1 cellular context compared by ENCODE assay signal in genomic region chr14:104872469-104873341, GRCh38.
TF ChIP-seq lines count a peak whose summit lies in the region.

No MANE protein-coding gene starts in this region.

TF ChIP-seq in H1, 55 proteins besides CTCF, POLR2A, EP300 and RAD21:
- TF ChIP-seq SP1 (IDR thresholded peaks at IDR 0.05; ENCODE audit: low read depth, low read length): no peak
- TF ChIP-seq CHD7 (IDR thresholded peaks at IDR 0.05; ENCODE audit: insufficient replicate concordance, low read length): no peak
- no peak for TF ChIP-seq EGR1 (IDR thresholded peaks at IDR 0.05; ENCODE audit: borderline replicate concordance, low read depth, low read length)
- TF ChIP-seq SIRT6 (IDR thresholded peaks at IDR 0.05; ENCODE audit: low read length): no peak
- no peak for TF ChIP-seq SIX5 (IDR thresholded peaks at IDR 0.05; ENCODE audit: low read depth, low read length)
- no peak for TF ChIP-seq SAP30 (IDR thresholded peaks at IDR 0.05; ENCODE audit: insufficient read depth, insufficient replicate concordance, low read length)
